8 cellular contexts compared by ENCODE assay signal in the genomic region with DNA sequence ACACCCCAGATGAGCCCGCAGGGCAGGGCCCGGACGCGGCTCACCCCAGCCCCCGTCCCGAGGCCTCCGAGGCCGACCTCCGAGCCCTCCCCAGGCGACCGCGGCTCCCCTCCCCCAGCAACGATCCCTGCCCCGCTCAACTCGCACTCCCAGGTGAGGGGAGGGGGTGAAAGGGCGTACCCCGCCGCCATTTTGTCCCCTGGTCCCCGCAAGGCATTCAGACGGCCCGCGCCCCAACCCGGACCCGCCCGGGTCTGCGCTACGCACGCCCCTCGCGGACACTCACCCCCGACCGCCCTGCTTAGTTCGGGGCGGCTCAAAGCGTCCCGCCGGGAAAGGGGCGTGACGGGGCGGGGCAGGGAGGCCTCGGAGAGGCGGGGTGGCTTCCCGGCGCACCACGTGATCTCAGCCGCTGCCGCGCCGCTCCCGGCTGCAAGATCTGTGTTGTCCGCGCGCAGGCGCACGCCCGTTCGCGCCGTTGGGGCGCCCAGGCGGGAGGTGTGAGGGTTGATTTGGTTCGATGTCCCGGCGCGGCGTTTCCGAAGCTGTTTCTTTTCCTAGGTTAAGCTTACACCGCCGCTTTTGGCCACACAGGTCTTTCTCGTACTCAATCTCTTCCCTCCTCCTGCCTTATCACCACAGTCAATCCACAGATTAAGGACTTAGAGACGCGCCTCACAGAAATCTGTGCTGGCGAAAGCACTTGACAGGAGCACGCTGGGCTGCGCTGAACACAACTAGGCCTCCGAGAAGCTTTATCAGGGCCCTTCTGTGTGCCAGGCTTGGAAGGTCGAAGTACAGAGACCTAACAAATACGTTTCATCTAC. TPM values are rescaled to one million over a fixed set of nuclear protein-coding genes. Genes with fewer than 3 reads are reported as not detected.
DNase-seq lines count a peak whose midpoint lies in the region; ATAC-seq and TF ChIP-seq lines count a peak whose summit lies in the region.

SCAPER (minus strand) TSS at position 328 of the 827 bp plus-strand sequence. CDS start 21,523 bp downstream, outside the sequence.

- intact Hi-C loops in heart left ventricle (cut with DNase I) = loop anchor here in 1 of 10 donors (2.0 kb wide), 1 partner anchor 26 kb away; the partner anchor contains the start of gene RCN2
- intact Hi-C loops in transverse colon (cut with DNase I; ENCODE audit: low total_unique reads) = no loop called here

- ATAC-seq in HG02678 (IDR thresholded peaks at IDR 0.05; ENCODE audit: unreplicated experiment) = peak; percentile 89
- ATAC-seq in heart left ventricle = peak; percentile 92 to 98 (median 98)

- H3K9ac ChIP-seq in adipocyte (ENCODE audit: low read length) = peak within 1 kb of the TSS; percentile 85

- in situ Hi-C loops in transverse colon (cut with MboI; ENCODE audit: low pct_ligation_motif_present in 1 of 4, low pct_unique_long_range_greater_than_20kb in 1 of 4, low sequenced_read_pairs in 3 of 4) = no loop called here

- H3K27me3 ChIP-seq in adipocyte (replicated peaks; ENCODE audit: control insufficient read depth, insufficient read depth, low read length) (no peaks in the 10 kb centered on the region), heart left ventricle (no peaks in the 10 kb centered on the region), transverse colon (no peaks in the 10 kb centered on the region)

- no peaks in the 10 kb centered on the region for H3K9me3 ChIP-seq in adipocyte (ENCODE audit: control insufficient read depth, low read length)
- H3K9me3 ChIP-seq in heart left ventricle = peaks cover 0 to 6% (median 0%) of the 10 kb centered on the region in 12 donors
- H3K9me3 ChIP-seq in transverse colon = no peaks in the 10 kb centered on the region

- no peaks in the 10 kb centered on the region for H3K36me3 ChIP-seq in adipocyte (ENCODE audit: control insufficient read depth, insufficient read depth, low read length, severe bottlenecking)
- H3K36me3 ChIP-seq in heart left ventricle = no peaks in the 10 kb centered on the region
- no peaks in the 10 kb centered on the region for H3K36me3 ChIP-seq in transverse colon

- H3K4me3 ChIP-seq in GM12865 (ENCODE audit: low read depth, low read length) (peak within 1 kb of the TSS; percentile 70), adipocyte (ENCODE audit: low read length) (peak within 1 kb of the TSS; percentile 86), heart left ventricle (peak within 1 kb of the TSS; percentile 67 to 98 (median 86)), transverse colon (peak within 1 kb of the TSS; percentile 59 to 94 (median 66))

- TF ChIP-seq CTCF in GM12865 (IDR thresholded peaks at IDR 0.05; ENCODE audit: insufficient read depth, low read depth, low read length, missing control alignments) (no peak), heart left ventricle (IDR thresholded peaks at IDR 0.05) (peak in 5 of 12 donors; percentile 11 to 41 (median 24)), transverse colon (IDR thresholded peaks at IDR 0.05) (peak in 1 of 5 experiments; percentile 26)

- peak; percentile 16 to 79 for TF ChIP-seq POLR2A in heart left ventricle (IDR thresholded peaks at IDR 0.05)
- peak; percentile 74 for TF ChIP-seq POLR2A in transverse colon (IDR thresholded peaks at IDR 0.05)

- no peak for TF ChIP-seq EP300 in transverse colon (IDR thresholded peaks at IDR 0.05; ENCODE audit: low read depth)

- DNase-seq in GM12865 (ENCODE audit: low read depth) (peak; percentile 96), NCI-H1417 (lab: John Stamatoyannopoulos, UW) (peak; percentile 80 to 98 (median 98)), T follicular helper cell (ENCODE audit: low read depth) (peak; percentile 86), adipocyte (ENCODE audit: low read depth) (peak; percentile 96), heart left ventricle (peak; percentile 94 to 97 (median 95)), pons (ENCODE audit: low spot score) (peak; percentile 92), transverse colon (peak; percentile 95)

- H3K27ac ChIP-seq in heart left ventricle (peak within 1 kb of the TSS; percentile 78 to 96 (median 91)), transverse colon (peak within 1 kb of the TSS; percentile 79 to 89 (median 86))

- peaks cover 27% of the 10 kb centered on the region for H3K4me1 ChIP-seq in adipocyte (ENCODE audit: control insufficient read depth, insufficient read depth, low read length)
- peaks cover 0 to 34% (median 23%) of the 10 kb centered on the region in 12 donors for H3K4me1 ChIP-seq in heart left ventricle
- peaks cover 8 to 24% (median 22%) of the 10 kb centered on the region in 4 donors for H3K4me1 ChIP-seq in transverse colon

- 1% methylated on average over 42 to 78 of the region's 78 CpGs for WGBS in heart left ventricle, 4 donors
- 2 to 5% methylated on average over 2 to 42 of the region's 78 CpGs for WGBS in transverse colon (ENCODE audit: low coverage in 1 of 2), 2 donors

RNA-seq across cellular contexts. Expression of gene SCAPER, which starts in this region (rescaled TPM):
- total RNA-seq in heart left ventricle = 10 to 100 TPM; 27.7 to 53.9 (median 41.5) TPM
- 10 to 100 TPM in 1 of 2 donors, 1 to 10 TPM in 1; 6.7 to 12.0 TPM for polyA plus RNA-seq in heart left ventricle
- total RNA-seq in transverse colon = 100 to 1,000 TPM in 1 of 4 donors, 10 to 100 TPM in 3; 31.8 to 121 (median 48.7) TPM

Comparison
In these comparisons a context has a peak if more than half of its experiments do, and no peak if none do; other contexts are left out.
1. Peak in every context shown above with its lines: DNase-seq, ATAC-seq, H3K4me3 ChIP-seq and H3K27ac ChIP-seq.